In genomic region chr2:191922736-191923651, GRCh38 we compare ENCODE assay signal across 13 cellular contexts.
A peak's percentile ranks its signal among the peaks of the same experiment; 100 is the strongest.
DNase-seq lines count a peak whose midpoint lies in the region; ATAC-seq, FAIRE-seq and TF ChIP-seq lines count a peak whose summit lies in the region.
"Had no signal": no experiment of that assay in that cellular context is flagged by ENCODE, and none has a peak within 500 bp of the region (broad histone marks: within the 10 kb centered on the region; RNA-seq: fewer than 3 reads in every experiment).

No MANE protein-coding gene starts in this region.

- intact Hi-C loops in PC-3 (cut with micrococcal nuclease), result no loop called here

- H3K9me2 ChIP-seq in PC-3 (replicated peaks; ENCODE audit: low read length), result no peaks in the 10 kb centered on the region

- POLR2A ChIA-PET in PC-3 (lab: Charles Lee; ENCODE audit: unreplicated experiment), result no interaction called here

- H3K4me1 ChIP-seq in PC-3 (ENCODE audit: insufficient read depth, low read length) (no peaks in the 10 kb centered on the region), smooth muscle cell (ENCODE audit: low read depth) (peaks cover 12% of the 10 kb centered on the region)

- no peak overlapping the region for H3K27ac ChIP-seq in PC-3 (ENCODE audit: low read length)
- no peak overlapping the region for H3K27ac ChIP-seq in smooth muscle cell (ENCODE audit: low read depth)
- H3K27ac ChIP-seq: VCaP had no signal

- no peaks in the 10 kb centered on the region for H3F3A ChIP-seq in PC-3 (ENCODE audit: low read length, unreplicated experiment)
- no peaks in the 10 kb centered on the region for H3F3A ChIP-seq in smooth muscle cell (ENCODE audit: low read depth)

- ATAC-seq in GM19468 (IDR thresholded peaks at IDR 0.05; ENCODE audit: extremely low read depth, unreplicated experiment) (peak; percentile 93), HG02885 (IDR thresholded peaks at IDR 0.05; ENCODE audit: poor library complexity, unreplicated experiment) (peak; percentile 97), HG03565 (IDR thresholded peaks at IDR 0.05; ENCODE audit: unreplicated experiment) (peak; percentile 98), PC-3 (no peak)

- no peaks in the 10 kb centered on the region for H3K9me3 ChIP-seq in PC-3 (ENCODE audit: low read length)
- no peaks in the 10 kb centered on the region for H3K9me3 ChIP-seq in smooth muscle cell (replicated peaks; ENCODE audit: low read depth)
- H3K9me3 ChIP-seq: BE2C had no signal

- H4K20me1 ChIP-seq in PC-3 (ENCODE audit: low read length) (no peaks in the 10 kb centered on the region), smooth muscle cell (ENCODE audit: low read depth) (no peaks in the 10 kb centered on the region)

- CTCF ChIA-PET in PC-3 (lab: Charles Lee), result no interaction called here

- 96% methylated on average over 20 of the region's 20 CpGs for WGBS in smooth muscle cell (ENCODE audit: low lambda C conversion rate)

- no TSS peak for BruUV-seq in PC-3 (replicated peaks; lab: Mats Ljungman, UMichigan)

- H2AFZ ChIP-seq in PC-3 (ENCODE audit: low read length) (no peak overlapping the region), smooth muscle cell (ENCODE audit: low read depth) (no peak overlapping the region)

- H3K9ac ChIP-seq in PC-3 (ENCODE audit: low read length) (no peak overlapping the region), smooth muscle cell (ENCODE audit: low read depth) (no peak overlapping the region)

- H3K4me2 ChIP-seq in PC-3 (ENCODE audit: low read length), result no peak overlapping the region
- no peak overlapping the region for H3K4me2 ChIP-seq in smooth muscle cell

- H3K27me3 ChIP-seq in PC-3 (ENCODE audit: low read length) (no peaks in the 10 kb centered on the region), smooth muscle cell (ENCODE audit: low read depth) (no peaks in the 10 kb centered on the region)
- H3K27me3 ChIP-seq: BE2C had no signal

- H3K4me3 ChIP-seq in PC-3 (ENCODE audit: low read length), result no peak overlapping the region
- H3K4me3 ChIP-seq in smooth muscle cell, result no peak overlapping the region

- peak; percentile 29 for DNase-seq in GM18507 (ENCODE audit: extremely low spot score, insufficient read length, low read depth)
- DNase-seq in NCI-H1092 treated with DMSO at 0.1 percent for 48 hours (lab: John Stamatoyannopoulos, UW), result no peak
- no peak for DNase-seq in PC-3
- no peak for DNase-seq in NCI-H2227 treated with DMSO at 0.1 percent for 48 hours (lab: John Stamatoyannopoulos, UW)
- no peak for DNase-seq in smooth muscle cell (lab: John Stamatoyannopoulos, UW; ENCODE audit: unreplicated experiment)
- DNase-seq: BE2C; NCI-H146; stimulated activated CD4-positive, alpha-beta T cell treated with anti-CD3 and anti-CD28 coated beads, Interleukin-2, amount 100 ng/mL, for 24 hours had no signal

- FAIRE-seq in GM18507 (lab: Jason Lieb, UNC), result peak; percentile 84
- FAIRE-seq: HTR-8/SVneo had no signal

- H3K36me3 ChIP-seq in PC-3 (ENCODE audit: low read depth, low read length) (no peaks in the 10 kb centered on the region), smooth muscle cell (ENCODE audit: low read depth) (no peaks in the 10 kb centered on the region)
- H3K36me3 ChIP-seq: BE2C had no signal

- no peaks in the 10 kb centered on the region for H3K79me2 ChIP-seq in PC-3 (ENCODE audit: low read length)
- no peaks in the 10 kb centered on the region for H3K79me2 ChIP-seq in smooth muscle cell (ENCODE audit: low read depth)

- TF ChIP-seq CTCF in PC-3 (conservative IDR thresholded peaks at IDR 0.05; ENCODE audit: low read depth, low read length), result no peak
- no peak for TF ChIP-seq CTCF in smooth muscle cell (IDR thresholded peaks at IDR 0.05; ENCODE audit: borderline replicate concordance, insufficient read depth, poor library complexity, severe bottlenecking)
